In genomic region chr19:18763674-18764590, GRCh38 we compare ENCODE assay signal across 1 cellular context.
TF ChIP-seq lines count a peak whose summit lies in the region.

No MANE protein-coding gene starts in this region.

TF ChIP-seq in K562, 482 proteins besides CTCF, POLR2A, EP300 and RAD21 (continued from another document and continues in another):
- no peak for TF ChIP-seq SFPQ (IDR thresholded peaks at IDR 0.05; ENCODE audit: low read depth, low read length)
- TF ChIP-seq KDM1A (IDR thresholded peaks at IDR 0.05): no peak
- no peak for TF ChIP-seq NFYB (IDR thresholded peaks at IDR 0.05; ENCODE audit: extremely low read depth, insufficient read length)
- no peak for TF ChIP-seq ZNF431 (CRISPR knock-in tag; IDR thresholded peaks at IDR 0.05)
- no peak for TF ChIP-seq ZNF57 (CRISPR knock-in tag; IDR thresholded peaks at IDR 0.05)
- no peak for TF ChIP-seq CHD7 (IDR thresholded peaks at IDR 0.05; ENCODE audit: low read depth, low read length)
- no peak for TF ChIP-seq LARP7 (IDR thresholded peaks at IDR 0.05)
- TF ChIP-seq FOXO4 (CRISPR knock-in tag; IDR thresholded peaks at IDR 0.05): no peak
- TF ChIP-seq SMARCC2 (IDR thresholded peaks at IDR 0.05; ENCODE audit: low read depth): 0 out of 2 replicates have a peak, but pooled peaks have one; percentile 42
- TF ChIP-seq PHB2 (IDR thresholded peaks at IDR 0.05; ENCODE audit: low read depth): no peak
- no peak for TF ChIP-seq TCFL5 (CRISPR knock-in tag; conservative IDR thresholded peaks at IDR 0.05)
- peak; percentile 16 for TF ChIP-seq MEIS2 (IDR thresholded peaks at IDR 0.05; ENCODE audit: partially characterized antibody)
- peak; percentile 67; the same call in 1 of the 2 replicates for TF ChIP-seq TFAP4 (CRISPR knock-in tag; IDR thresholded peaks at IDR 0.05; ENCODE audit: borderline replicate concordance)
- no peak for TF ChIP-seq ZNF165 (CRISPR knock-in tag; IDR thresholded peaks at IDR 0.05; ENCODE audit: borderline replicate concordance)
- TF ChIP-seq CBFB (CRISPR knock-in tag; IDR thresholded peaks at IDR 0.05): no peak
- no peak for TF ChIP-seq MED1 (CRISPR knock-in tag; IDR thresholded peaks at IDR 0.05; ENCODE audit: borderline replicate concordance)
- TF ChIP-seq EGR1 (conservative IDR thresholded peaks at IDR 0.05): peak; percentile 95
- TF ChIP-seq ZNF347 (CRISPR knock-in tag; IDR thresholded peaks at IDR 0.05; ENCODE audit: low read depth): no peak
- TF ChIP-seq CTBP1 (IDR thresholded peaks at IDR 0.05; ENCODE audit: borderline replicate concordance): peak; percentile 53
- no peak for TF ChIP-seq CBX2 (IDR thresholded peaks at IDR 0.05; ENCODE audit: insufficient read depth, low read length, poor library complexity, severe bottlenecking)
- TF ChIP-seq STAT5B (CRISPR knock-in tag; IDR thresholded peaks at IDR 0.05): no peak
- TF ChIP-seq HNRNPK (IDR thresholded peaks at IDR 0.05; ENCODE audit: low read depth, low read length, poor library complexity, severe bottlenecking): no peak
- no peak for TF ChIP-seq POLR2AphosphoS2 (IDR thresholded peaks at IDR 0.05; ENCODE audit: low read length)
- TF ChIP-seq ZNF668 (CRISPR knock-in tag; IDR thresholded peaks at IDR 0.05): no peak
- TF ChIP-seq SMC3 (conservative IDR thresholded peaks at IDR 0.05; ENCODE audit: insufficient read depth, low read depth, low read length): no peak
- no peak for TF ChIP-seq ZFP36 (IDR thresholded peaks at IDR 0.05; ENCODE audit: low read depth, low read length, partially characterized antibody)
- TF ChIP-seq ATF1 (CRISPR knock-in tag; IDR thresholded peaks at IDR 0.05): no peak
- TF ChIP-seq ATF1 (tag; IDR thresholded peaks at IDR 0.05): no peak
- 0 out of 2 replicates have a peak, but pooled peaks have one; percentile 37 for TF ChIP-seq ETV5 (CRISPR knock-in tag; IDR thresholded peaks at IDR 0.05; ENCODE audit: low read depth)
- no peak for TF ChIP-seq ZNF398 (CRISPR knock-in tag; IDR thresholded peaks at IDR 0.05)
- no peak for TF ChIP-seq FOXJ2 (tag; IDR thresholded peaks at IDR 0.05)
- no peak for TF ChIP-seq ELF2 (CRISPR knock-in tag; IDR thresholded peaks at IDR 0.05)
- TF ChIP-seq MAX (CRISPR knock-in tag; IDR thresholded peaks at IDR 0.05): no peak; the same call in 1 of the 2 replicates
- TF ChIP-seq PCBP1 (IDR thresholded peaks at IDR 0.05; ENCODE audit: low read depth, low read length, poor library complexity, severe bottlenecking): no peak
- TF ChIP-seq SRSF1 (IDR thresholded peaks at IDR 0.05; ENCODE audit: low read depth, low read length): no peak
- no peak for TF ChIP-seq NR1H2 (CRISPR knock-in tag; IDR thresholded peaks at IDR 0.05)
- TF ChIP-seq SMARCA5 (IDR thresholded peaks at IDR 0.05): no peak
- no peak for TF ChIP-seq ZFX (CRISPR knock-in tag; IDR thresholded peaks at IDR 0.05)
- TF ChIP-seq NR2C2 (CRISPR knock-in tag; IDR thresholded peaks at IDR 0.05): 0 out of 2 replicates have a peak, but pooled peaks have one; percentile 28
- peak; percentile 84 for TF ChIP-seq NR2C2 (tag; IDR thresholded peaks at IDR 0.05)
- TF ChIP-seq GATA2 (CRISPR knock-in tag; IDR thresholded peaks at IDR 0.05): peak; percentile 81
- TF ChIP-seq ZNF639 (CRISPR knock-in tag; conservative IDR thresholded peaks at IDR 0.05 in 1 of 2, IDR thresholded peaks at IDR 0.05 in 1 of 2): peak in 1 of 2 experiments; percentile 39; a peak in 1 of 4 replicates
- no peak for TF ChIP-seq RHOXF2B (CRISPR knock-in tag; conservative IDR thresholded peaks at IDR 0.05)
- TF ChIP-seq SAFB (IDR thresholded peaks at IDR 0.05; ENCODE audit: borderline replicate concordance, low read depth, low read length): no peak
- TF ChIP-seq ZNF121 (CRISPR knock-in tag; conservative IDR thresholded peaks at IDR 0.05): no peak
- TF ChIP-seq ZNF239 (CRISPR knock-in tag; IDR thresholded peaks at IDR 0.05): no peak
- TF ChIP-seq CAMTA2 (CRISPR knock-in tag; conservative IDR thresholded peaks at IDR 0.05): no peak
